In genomic region chr6:107114872-107115694, GRCh38 we compare ENCODE assay signal across 8 cellular contexts. TPM values are rescaled to one million over a fixed set of nuclear protein-coding genes. Genes with fewer than 3 reads are reported as not detected.
DNase-seq lines count a peak whose midpoint lies in the region; ATAC-seq and TF ChIP-seq lines count a peak whose summit lies in the region.

TSS of gene BEND3 (minus strand) at chr6:107115515. CDS start at chr6:107099285, 16,230 bp downstream.

- peak within 1 kb of the TSS; percentile 97 for H3K4me2 ChIP-seq in PC-3 (ENCODE audit: low read length)

- H3K27ac ChIP-seq in PC-3 (ENCODE audit: low read length) (no peak within 1 kb of the TSS), heart left ventricle (peak within 1 kb of the TSS in 11 of 12 donors; percentile 47 to 84 (median 59))

- POLR2A ChIA-PET in PC-3 (lab: Charles Lee; ENCODE audit: unreplicated experiment), result interaction anchor here (1.2 kb wide), 1 partner anchor 344 kb away, joined by 5 read pairs; the partner anchor contains the start of gene PDSS2

- BruUV-seq in PC-3 (replicated peaks; lab: Mats Ljungman, UMichigan), result no TSS peak

- H2AFZ ChIP-seq in PC-3 (ENCODE audit: low read length), result peak within 1 kb of the TSS; percentile 87

- WGBS in heart left ventricle, 4 donors, result 0 to 2% (median 0%) methylated on average over 11 to 120 of the region's 120 CpGs

- H3K4me3 ChIP-seq in PC-3 (ENCODE audit: low read length) (peak within 1 kb of the TSS; percentile 76), heart left ventricle (peak within 1 kb of the TSS; percentile 48 to 95 (median 68))

- H3K36me3 ChIP-seq in PC-3 (ENCODE audit: low read depth, low read length) (no peaks in the 10 kb centered on the region), heart left ventricle (no peaks in the 10 kb centered on the region)

- H3F3A ChIP-seq in PC-3 (ENCODE audit: low read length, unreplicated experiment), result no peaks in the 10 kb centered on the region

- H3K9ac ChIP-seq in PC-3 (ENCODE audit: low read length), result peak within 1 kb of the TSS; percentile 77

- no peaks in the 10 kb centered on the region for H3K9me2 ChIP-seq in PC-3 (replicated peaks; ENCODE audit: low read length)

- TF ChIP-seq POLR2A in heart left ventricle (IDR thresholded peaks at IDR 0.05), result no peak

- H3K27me3 ChIP-seq in PC-3 (ENCODE audit: low read length) (no peaks in the 10 kb centered on the region), heart left ventricle (peaks cover 0 to 6% (median 0%) of the 10 kb centered on the region in 9 donors)

- CTCF ChIA-PET in PC-3 (lab: Charles Lee), result interaction anchor here (0.7 kb wide), 1 partner anchor 87 kb away, joined by 3 read pairs; the partner anchor contains the start of gene MTRES1

- TF ChIP-seq CTCF in PC-3 (conservative IDR thresholded peaks at IDR 0.05; ENCODE audit: low read depth, low read length) (no peak), heart left ventricle (IDR thresholded peaks at IDR 0.05) (no peak)

- no peaks in the 10 kb centered on the region for H4K20me1 ChIP-seq in PC-3 (ENCODE audit: low read length)

- H3K4me1 ChIP-seq in PC-3 (ENCODE audit: insufficient read depth, low read length) (peaks cover 7% of the 10 kb centered on the region), heart left ventricle (peaks cover 0 to 25% (median 16%) of the 10 kb centered on the region in 12 donors)

- peaks cover 0 to 4% of the 10 kb centered on the region in 2 donors for H3K36me3 Mint-ChIP-seq in activated naive CD4-positive, alpha-beta T cell treated with anti-CD3 and anti-CD28 coated beads, Interleukin-2, amount 50 U/mL, for 72 hours

- H3K9me3 ChIP-seq in PC-3 (ENCODE audit: low read length), result no peaks in the 10 kb centered on the region
- H3K9me3 ChIP-seq in heart left ventricle, result no peaks in the 10 kb centered on the region

- DNase-seq in NCI-H1436 (lab: John Stamatoyannopoulos, UW) (peak; percentile 45), NCI-H1436 treated with DMSO at 0.1 percent for 48 hours (lab: John Stamatoyannopoulos, UW) (no peak), PC-3 (peak; percentile 5), heart left ventricle (peak in 3 of 5 donors; percentile 39 to 71 (median 60)), posterior cingulate gyrus (peak in 6 of 10 donors; percentile 6 to 85 (median 48)), DMS153 treated with DMSO at 0.1 percent for 48 hours (lab: John Stamatoyannopoulos, UW; ENCODE audit: unreplicated experiment) (no peak)
- peak in 1 of 2 donors; percentile 41 for DNase-seq in activated naive CD4-positive, alpha-beta T cell treated with anti-CD3 and anti-CD28 coated beads, Interleukin-2, amount 50 U/mL, for 72 hours (ENCODE audit: low spot score in 2 of 2)

- peak within 1 kb of the TSS in 1 of 2 donors; percentile 81 for H3K27ac Mint-ChIP-seq in activated naive CD4-positive, alpha-beta T cell treated with anti-CD3 and anti-CD28 coated beads, Interleukin-2, amount 50 U/mL, for 72 hours

- intact Hi-C loops in PC-3 (cut with micrococcal nuclease) (loop anchor here (10.0 kb wide), 1 partner anchor 780 kb away; no protein-coding TSS in a partner anchor), heart left ventricle (cut with DNase I) (loop anchor here (2.0 to 10.0 kb wide), 4 partner anchors 86 to 340 kb away; partner anchors contain the start of genes MTRES1 (in 9 of the 10) and PDSS2 (in 2 of the 10)), posterior cingulate gyrus (cut with DNase I) (loop anchor here (1.0 to 10.0 kb wide), 3 partner anchors 87 to 380 kb away; partner anchors contain the start of genes MTRES1, PDSS2 and SOBP)

- peaks cover 11% of the 10 kb centered on the region; the same call in 1 of the 2 replicates for H3K79me2 ChIP-seq in PC-3 (ENCODE audit: low read length)

- H3K9me3 Mint-ChIP-seq in activated naive CD4-positive, alpha-beta T cell treated with anti-CD3 and anti-CD28 coated beads, Interleukin-2, amount 50 U/mL, for 72 hours, result no peaks in the 10 kb centered on the region

- ATAC-seq in HG02970 (IDR thresholded peaks at IDR 0.05; ENCODE audit: low FRiP score, unreplicated experiment) (peak; percentile 20), PC-3 (peak; percentile 28), heart left ventricle (peak in 2 of 4 donors; percentile 12 to 17)
- ATAC-seq in activated naive CD4-positive, alpha-beta T cell treated with anti-CD3 and anti-CD28 coated beads, Interleukin-2, amount 50 U/mL, for 72 hours, result peak; percentile 37 to 39

RNA-seq across cellular contexts. Expression of gene BEND3, which starts in this region (rescaled TPM):
- 4.5 and 6.3 TPM in 2 replicates for total RNA-seq in PC-3 (2014; rRNA removed)
- 1 to 10 TPM; 4.0 to 5.2 TPM for total RNA-seq in activated naive CD4-positive, alpha-beta T cell treated with anti-CD3 and anti-CD28 coated beads, Interleukin-2, amount 50 U/mL, for 72 hours
- 1 to 10 TPM in 8 of 9 donors, under 1 TPM in 1; 0.75 to 2.0 (median 1.5) TPM for total RNA-seq in heart left ventricle
- polyA plus RNA-seq in heart left ventricle, result 1 to 10 TPM in 1 of 2 donors, under 1 TPM in 1; 0.30 to 1.1 TPM

Comparison
In these comparisons a context has a peak if more than half of its experiments do, and no peak if none do; other contexts are left out.
1. DNase-seq: peak in NCI-H1436 (single experiment), PC-3 (single experiment), heart left ventricle (3 of 5) and posterior cingulate gyrus (6 of 10); none in NCI-H1436 treated with DMSO at 0.1 percent for 48 hours (single experiment) and DMS153 treated with DMSO at 0.1 percent for 48 hours (single experiment).